Comparison of ENCODE assay signal across 24 cellular contexts in genomic region chr1:118122234-118123004, GRCh38.
DNase-seq lines count a peak whose midpoint lies in the region; ATAC-seq and TF ChIP-seq lines count a peak whose summit lies in the region.
"Had no signal": no experiment of that assay in that cellular context is flagged by ENCODE, and none has a peak within 500 bp of the region (broad histone marks: within the 10 kb centered on the region; RNA-seq: fewer than 3 reads in every experiment).

No MANE protein-coding gene starts in this region.

- H2BK15ac ChIP-seq in IMR-90 (ENCODE audit: low read depth, low read length), result no peak overlapping the region

- H3K27ac ChIP-seq in IMR-90 (ENCODE audit: insufficient read depth, low read length) (no peak overlapping the region), RWPE2 (ENCODE audit: poor library complexity, severe bottlenecking) (peak overlapping the region; percentile 76)
- H3K27ac ChIP-seq: ascending aorta, left lung, prostate gland, thoracic aorta, vagina had no signal

- H3K14ac ChIP-seq in IMR-90 (replicated peaks; ENCODE audit: low read depth, low read length), result no peak overlapping the region

- in situ Hi-C loops in IMR-90 (cut with MboI; ENCODE audit: low sequenced_read_pairs), result no loop called here

- H4K91ac ChIP-seq in IMR-90 (ENCODE audit: insufficient read depth, low read depth, low read length), result no peak overlapping the region

- BruUV-seq in IMR-90 (replicated peaks; lab: Mats Ljungman, UMichigan), result no TSS peak

- H3K56ac ChIP-seq in IMR-90 (ENCODE audit: extremely low read depth, insufficient read depth, low read length), result no peak overlapping the region

- H3K18ac ChIP-seq in IMR-90 (ENCODE audit: low read depth, low read length), result no peak overlapping the region

- no peak overlapping the region for H2AFZ ChIP-seq in IMR-90 (replicated peaks; ENCODE audit: low read length, poor library complexity)

- no peak overlapping the region for H4K5ac ChIP-seq in IMR-90 (ENCODE audit: low read depth, low read length)

- intact Hi-C loops in IMR-90 (cut with micrococcal nuclease), result loop anchor here (2.0 kb wide), 1 partner anchor 46 kb away; no protein-coding TSS in a partner anchor

- no peaks in the 10 kb centered on the region for H3K9me1 ChIP-seq in IMR-90 (ENCODE audit: insufficient read depth, low read length)

- no peak overlapping the region for H4K8ac ChIP-seq in IMR-90 (ENCODE audit: low read depth in 2 of 2, low read length in 2 of 2)

- TF ChIP-seq POLR2A in IMR-90 (IDR thresholded peaks at IDR 0.05; ENCODE audit: low read depth, low read length), result no peak

- H3K79me1 ChIP-seq in IMR-90 (ENCODE audit: low read depth in 1 of 2, low read length in 2 of 2), result no peaks in the 10 kb centered on the region

- H2BK20ac ChIP-seq in IMR-90 (ENCODE audit: low read depth, low read length), result no peak overlapping the region

- H3K9me3 ChIP-seq in IMR-90 (ENCODE audit: control insufficient read depth, insufficient read depth, low read length) (no peaks in the 10 kb centered on the region), RWPE2 (ENCODE audit: severe bottlenecking) (no peaks in the 10 kb centered on the region)
- H3K9me3 ChIP-seq: ascending aorta, left lung, prostate gland, thoracic aorta, vagina had no signal

- H3K23ac ChIP-seq in IMR-90 (ENCODE audit: low read depth, low read length), result no peak overlapping the region

- H2BK120ac ChIP-seq in IMR-90 (ENCODE audit: low read depth, low read length), result no peak overlapping the region

- H3K4me3 ChIP-seq in IMR-90 (ENCODE audit: insufficient read depth, low read depth, low read length) (no peak overlapping the region), RWPE2 (ENCODE audit: severe bottlenecking) (no peak overlapping the region)
- H3K4me3 ChIP-seq: ascending aorta, left lung, prostate gland, thoracic aorta, vagina had no signal

- no peak overlapping the region for H2AK9ac ChIP-seq in IMR-90 (replicated peaks; ENCODE audit: low read depth, low read length, poor library complexity)

- no peak overlapping the region for H3K4me2 ChIP-seq in IMR-90 (ENCODE audit: low read depth, low read length)

- no peak overlapping the region for H3K9ac ChIP-seq in IMR-90 (ENCODE audit: low read depth, low read length)

- H3K4ac ChIP-seq in IMR-90 (ENCODE audit: low read depth, low read length), result no peak overlapping the region

- H3K36me3 ChIP-seq in IMR-90 (ENCODE audit: control insufficient read depth, insufficient read depth, low read length) (no peaks in the 10 kb centered on the region), RWPE2 (ENCODE audit: low read depth) (no peaks in the 10 kb centered on the region)
- H3K36me3 ChIP-seq: ascending aorta, left lung, prostate gland, thoracic aorta, vagina had no signal

- TF ChIP-seq CTCF in IMR-90 (conservative IDR thresholded peaks at IDR 0.05; ENCODE audit: low read depth, low read length), result no peak
- TF ChIP-seq CTCF in RWPE2 (IDR thresholded peaks at IDR 0.05; ENCODE audit: poor library complexity, severe bottlenecking), result no peak

- WGBS in IMR-90 (ENCODE audit: extremely low coverage in 2 of 2, insufficient read length in 1 of 2), 2 experiments, result 67% methylated on average over 1 of the region's 4 CpGs; no CpG with 5 or more reads in 1 of the 2 experiments

- H4K20me1 ChIP-seq in IMR-90 (ENCODE audit: insufficient read depth, low read length), result no peaks in the 10 kb centered on the region

- ATAC-seq in IMR-90 (ENCODE audit: low read depth), result peak; percentile 54
- peak; percentile 91 for ATAC-seq in RWPE2 (ENCODE audit: low read depth)
- ATAC-seq in GM21423 (IDR thresholded peaks at IDR 0.05; ENCODE audit: unreplicated experiment), result no peak
- ATAC-seq in HG02884 (IDR thresholded peaks at IDR 0.05; ENCODE audit: unreplicated experiment), result no peak
- ATAC-seq: left lung; stimulated activated naive CD8-positive, alpha-beta T cell treated with anti-CD3 and anti-CD28 coated beads, Interleukin-15, Interleukin-2, amounts not matched to agents 100 U/mL and 50 U/mL, for 24 hours had no signal

- no peak overlapping the region for H2BK5ac ChIP-seq in IMR-90 (ENCODE audit: low read depth, low read length, poor library complexity, severe bottlenecking)

- H3K4me1 ChIP-seq in IMR-90 (ENCODE audit: control insufficient read depth, insufficient read depth, low read length) (peaks cover 2% of the 10 kb centered on the region; the same call in 1 of the 2 replicates), RWPE2 (ENCODE audit: insufficient read depth, poor library complexity, severe bottlenecking) (peaks cover 37% of the 10 kb centered on the region)
- H3K4me1 ChIP-seq: ascending aorta, prostate gland, vagina had no signal

- no peak for TF ChIP-seq RAD21 in IMR-90 (IDR thresholded peaks at IDR 0.05; ENCODE audit: low read length)

- dilution Hi-C loops in IMR-90 (cut with HindIII; ENCODE audit: low sequenced_read_pairs, unreplicated experiment), result no loop called here

- CTCF ChIA-PET in IMR-90 (lab: Yijun Ruan, JAX), result interaction anchor here (0.5 kb wide), 1 partner anchor 26 kb away, joined by 3 read pairs; no protein-coding TSS in a partner anchor

- DNase-seq in EH (ENCODE audit: low read depth) (peak; percentile 70), IMR-90 (peak; percentile 59), RWPE2 (ENCODE audit: low spot score) (no peak), kidney tubule cell (ENCODE audit: low spot score) (peak; percentile 29), T1000 (lab: John Stamatoyannopoulos, UW) (no peak)
- DNase-seq in stimulated activated CD8-positive, alpha-beta memory T cell treated with anti-CD3 and anti-CD28 coated beads, Interleukin-4, amount 100 ng/mL, for 48 hours, result no peak
- DNase-seq: activated CD4-positive, alpha-beta T cell treated with anti-CD3 and anti-CD28 coated beads for 4 hours; activated naive CD8-positive, alpha-beta T cell treated with anti-CD3 and anti-CD28 coated beads for 36 hours; activated T-cell treated with anti-CD3 and anti-CD28 coated beads for 4 hours; caudate nucleus; cortex of kidney; left lung; naive B cell; NCI-H1105; NCI-H2029 treated with DMSO at 0.1 percent for 48 hours; NCI-H226; stimulated activated naive CD8-positive, alpha-beta T cell treated with anti-CD3 and anti-CD28 coated beads, Interleukin-15, Interleukin-2, amounts not matched to agents 100 U/mL and 50 U/mL, for 24 hours; T-helper 2 cell had no signal

- no peaks in the 10 kb centered on the region for H3K27me3 ChIP-seq in IMR-90 (ENCODE audit: control insufficient read depth, insufficient read depth, low read length)
- no peaks in the 10 kb centered on the region for H3K27me3 ChIP-seq in RWPE2 (ENCODE audit: insufficient read depth, poor library complexity, severe bottlenecking)
- H3K27me3 ChIP-seq: ascending aorta, left lung, vagina had no signal

- no peak overlapping the region for H2AK5ac ChIP-seq in IMR-90 (ENCODE audit: low read depth, low read length)

- POLR2A ChIA-PET in IMR-90 (lab: Charles Lee; ENCODE audit: unreplicated experiment), result no interaction called here

TF ChIP-seq in IMR-90, 13 proteins besides CTCF, POLR2A, EP300 and RAD21:
- TF ChIP-seq CHD1 (IDR thresholded peaks at IDR 0.05; ENCODE audit: low read depth, low read length) (no peak), RCOR1 (IDR thresholded peaks at IDR 0.05; ENCODE audit: insufficient replicate concordance, low read length) (no peak), SMC3 (IDR thresholded peaks at IDR 0.05; ENCODE audit: low read depth, low read length) (no peak), MAZ (IDR thresholded peaks at IDR 0.05; ENCODE audit: borderline replicate concordance, low read depth, low read length) (no peak), CEBPB (IDR thresholded peaks at IDR 0.05; ENCODE audit: low read depth, low read length) (no peak), RFX5 (IDR thresholded peaks at IDR 0.05; ENCODE audit: low read depth, low read length) (no peak), FOS (IDR thresholded peaks at IDR 0.05; ENCODE audit: low read depth, low read length) (no peak), NFE2L2 (IDR thresholded peaks at IDR 0.05; ENCODE audit: low read depth, low read length) (no peak), BHLHE40 (IDR thresholded peaks at IDR 0.05; ENCODE audit: low read depth, low read length) (no peak), USF2 (IDR thresholded peaks at IDR 0.05; ENCODE audit: low read depth, low read length) (no peak), ELK1 (IDR thresholded peaks at IDR 0.05; ENCODE audit: borderline replicate concordance, low read depth, low read length) (no peak)

Comparison
In these comparisons a context has a peak if more than half of its experiments do, and no peak if none do; other contexts are left out.
1. DNase-seq: peak in EH (single experiment), IMR-90 (single experiment) and kidney tubule cell (single experiment); none in RWPE2 (single experiment), stimulated activated CD8-positive, alpha-beta memory T cell treated with anti-CD3 and anti-CD28 coated beads, Interleukin-4, amount 100 ng/mL, for 48 hours (single experiment) and T1000 (single experiment).
2. ATAC-seq: peak in IMR-90 (single experiment) and RWPE2 (single experiment); none in GM21423 (single experiment) and HG02884 (single experiment).